ENCODE assay signal across 23 cellular contexts in genomic region chr5:29561564-29561963, GRCh38.
DNase-seq lines count a peak whose midpoint lies in the region; ATAC-seq, FAIRE-seq and TF ChIP-seq lines count a peak whose summit lies in the region.
"Had no signal": no experiment of that assay in that cellular context is flagged by ENCODE, and none has a peak within 500 bp of the region (broad histone marks: within the 10 kb centered on the region; RNA-seq: fewer than 3 reads in every experiment).

No MANE protein-coding gene starts in this region.

- FAIRE-seq in HepG2 (lab: Jason Lieb, UNC) (no peak), K562 (lab: Jason Lieb, UNC) (no peak)
- FAIRE-seq: A549, D721Med, G401.6, GM12891 had no signal

- H3K4me3 ChIP-seq in HepG2 (replicated peaks in 1 of 3; ENCODE audit: insufficient read depth in 1 of 3, low read depth in 2 of 3, low read length in 3 of 3) = no peak overlapping the region
- no peak overlapping the region for H3K4me3 ChIP-seq in right lobe of liver
- H3K4me3 ChIP-seq in K562 = no peak overlapping the region
- no peak overlapping the region for H3K4me3 ChIP-seq in neural progenitor cell
- H3K4me3 ChIP-seq: A549; BLaER1 treated with 17β-estradiol and CSF1 and Interleukin-3, amounts not matched to agents 10 nM and 100 nM had no signal

- H3K9me3 Mint-ChIP-seq in neural progenitor cell = no peaks in the 10 kb centered on the region
- H3K9me3 Mint-ChIP-seq: CD4-positive, alpha-beta T cell had no signal

- H2AFZ ChIP-seq in HepG2 (ENCODE audit: low read length) (no peak overlapping the region), K562 (ENCODE audit: low read depth, low read length) (no peak overlapping the region), neural progenitor cell (replicated peaks) (peak overlapping the region; percentile 40)

- ATAC-seq in HepG2 (no peak), right lobe of liver (no peak), K562 (no peak), GM19023 (IDR thresholded peaks at IDR 0.05; ENCODE audit: unreplicated experiment) (no peak)
- ATAC-seq: A549; CD8-positive, alpha-beta T cell had no signal

- TF ChIP-seq RAD21 in HepG2 (CRISPR knock-in tag; IDR thresholded peaks at IDR 0.05) (no peak), K562 (CRISPR knock-in tag; conservative IDR thresholded peaks at IDR 0.05 in 1 of 2, IDR thresholded peaks at IDR 0.05 in 1 of 2) (no peak)

- peaks cover 43% of the 10 kb centered on the region for H3K9me3 ChIP-seq in HepG2 (ENCODE audit: low read length)
- no peaks in the 10 kb centered on the region for H3K9me3 ChIP-seq in right lobe of liver
- no peaks in the 10 kb centered on the region for H3K9me3 ChIP-seq in K562 (replicated peaks; ENCODE audit: control insufficient read depth, insufficient read depth, low read depth, low read length)
- H3K9me3 ChIP-seq in neural progenitor cell (ENCODE audit: low read depth) = no peaks in the 10 kb centered on the region
- H3K9me3 ChIP-seq: BLaER1 treated with 17β-estradiol and CSF1 and Interleukin-3, amounts not matched to agents 10 nM and 100 nM; Caco-2 had no signal

- H3K9me1 ChIP-seq in K562 (ENCODE audit: control insufficient read depth, insufficient read depth, low read length) = no peaks in the 10 kb centered on the region

- H3K4me3 Mint-ChIP-seq in neural progenitor cell = no peak overlapping the region
- H3K4me3 Mint-ChIP-seq: B cell; CD4-positive, alpha-beta T cell; CD8-positive, alpha-beta T cell had no signal

- H3F3A ChIP-seq in neural progenitor cell (ENCODE audit: low read depth) = no peaks in the 10 kb centered on the region

- DNase-seq in NCI-H748 (lab: John Stamatoyannopoulos, UW; ENCODE audit: unreplicated experiment) (peak; percentile 71), NCI-H748 treated with DMSO at 0.1 percent for 48 hours (lab: John Stamatoyannopoulos, UW) (no peak), HepG2 (ENCODE audit: low spot score) (no peak), right lobe of liver (no peak), K562 (ENCODE audit: extremely low read depth in 1 of 4, low spot score in 3 of 4) (no peak), neural progenitor cell (ENCODE audit: low spot score) (no peak), NCI-H345 (lab: John Stamatoyannopoulos, UW) (no peak)
- DNase-seq: AML-193; Caco-2; Calu3; CD4-positive, alpha-beta T cell; CD8-positive, alpha-beta T cell; DMS79 treated with DMSO at 0.1 percent for 48 hours; GF-D8 had no signal

- no peaks in the 10 kb centered on the region for H3K4me1 Mint-ChIP-seq in neural progenitor cell
- H3K4me1 Mint-ChIP-seq: B cell had no signal

- CTCF ChIA-PET in HepG2 (lab: Yijun Ruan, JAX; ENCODE audit: low intra/inter-chr PET ratio, low total read pairs) (no interaction called here), K562 (lab: Yijun Ruan, JAX; ENCODE audit: low intra/inter-chr PET ratio) (no interaction called here)

- TF ChIP-seq CTCF in HepG2 (CRISPR knock-in tag; IDR thresholded peaks at IDR 0.05) (no peak), right lobe of liver (IDR thresholded peaks at IDR 0.05) (no peak), K562 (IDR thresholded peaks at IDR 0.05 in 2 of 3, conservative IDR thresholded peaks at IDR 0.05 in 1 of 3; ENCODE audit: insufficient read depth in 2 of 3, low read depth in 1 of 3, low read length in 3 of 3) (no peak), neural progenitor cell (IDR thresholded peaks at IDR 0.05) (no peak)

- H3K36me3 Mint-ChIP-seq in neural progenitor cell = no peaks in the 10 kb centered on the region
- H3K36me3 Mint-ChIP-seq: CD8-positive, alpha-beta T cell had no signal

- no peak overlapping the region for H3K27ac Mint-ChIP-seq in neural progenitor cell
- H3K27ac Mint-ChIP-seq: B cell; CD4-positive, alpha-beta T cell; CD8-positive, alpha-beta T cell had no signal

- no peaks in the 10 kb centered on the region for H3K27me3 Mint-ChIP-seq in neural progenitor cell (ENCODE audit: insufficient read depth, low read depth)
- H3K27me3 Mint-ChIP-seq: B cell; CD4-positive, alpha-beta T cell had no signal

- 0% methylated on average over 4 of the region's 4 CpGs for WGBS in HepG2 (ENCODE audit: low lambda C conversion rate)
- WGBS in right lobe of liver (ENCODE audit: insufficient coverage, low coverage, low lambda C conversion rate, missing lambda C conversion rate) = 48% methylated on average over 4 of the region's 4 CpGs
- 3% methylated on average over 4 of the region's 4 CpGs for WGBS in K562 (ENCODE audit: insufficient coverage, low coverage, missing lambda C conversion rate)

- no TSS peak for BruUV-seq in HepG2 (replicated peaks; lab: Mats Ljungman, UMichigan)
- BruUV-seq in K562 (replicated peaks; lab: Mats Ljungman, UMichigan) = no TSS peak

- no peak overlapping the region for H3K27ac ChIP-seq in HepG2 (ENCODE audit: extremely low read length, insufficient read depth, low read length)
- H3K27ac ChIP-seq in right lobe of liver = no peak overlapping the region
- H3K27ac ChIP-seq in K562 (ENCODE audit: extremely low read depth, low read depth, low read length) = no peak overlapping the region
- H3K27ac ChIP-seq in neural progenitor cell = no peak overlapping the region
- H3K27ac ChIP-seq: 22Rv1; A549; BLaER1 treated with 17β-estradiol and CSF1 and Interleukin-3, amounts not matched to agents 10 nM and 100 nM; C4-2B had no signal

- H3K4me2 ChIP-seq in HepG2 (ENCODE audit: low read depth, low read length) (no peak overlapping the region), K562 (ENCODE audit: insufficient read depth, low read length) (no peak overlapping the region), neural progenitor cell (no peak overlapping the region)
- H3K4me2 ChIP-seq: A549; BLaER1 treated with 17β-estradiol and CSF1 and Interleukin-3, amounts not matched to agents 10 nM and 100 nM had no signal

- TF ChIP-seq POLR2A in HepG2 (IDR thresholded peaks at IDR 0.05; ENCODE audit: insufficient read depth in 1 of 2, low read depth in 2 of 2, low read length in 2 of 2) (no peak), right lobe of liver (IDR thresholded peaks at IDR 0.05) (no peak), K562 (conservative IDR thresholded peaks at IDR 0.05) (no peak)

- POLR2A ChIA-PET in HepG2 (lab: Yijun Ruan, JAX) (no interaction called here), K562 (lab: Yijun Ruan, JAX) (interaction anchor here (0.6 to 0.7 kb wide), 2 partner anchors 1252 to 1706 kb away, joined by 3 to 4 read pairs; no protein-coding TSS in a partner anchor)

- H3K79me2 ChIP-seq in HepG2 (ENCODE audit: insufficient read depth, low read length) (no peaks in the 10 kb centered on the region), K562 (ENCODE audit: control insufficient read depth, insufficient read depth, low read length) (no peaks in the 10 kb centered on the region), neural progenitor cell (ENCODE audit: low read depth) (no peaks in the 10 kb centered on the region)

- H3K36me3 ChIP-seq in HepG2 (replicated peaks in 1 of 2; ENCODE audit: control insufficient read depth in 1 of 2, insufficient read depth in 2 of 2, low read length in 2 of 2) (no peaks in the 10 kb centered on the region), right lobe of liver (no peaks in the 10 kb centered on the region), K562 (ENCODE audit: control insufficient read depth, insufficient read depth, low read length) (no peaks in the 10 kb centered on the region), neural progenitor cell (no peaks in the 10 kb centered on the region)
- H3K36me3 ChIP-seq: BLaER1 treated with 17β-estradiol and CSF1 and Interleukin-3, amounts not matched to agents 10 nM and 100 nM had no signal

- H3K4me1 ChIP-seq in HepG2 (ENCODE audit: insufficient read depth, low read length) (no peaks in the 10 kb centered on the region), right lobe of liver (no peaks in the 10 kb centered on the region), K562 (replicated peaks in 1 of 2; ENCODE audit: control insufficient read depth in 2 of 2, insufficient read depth in 2 of 2, low read length in 2 of 2) (no peaks in the 10 kb centered on the region), neural progenitor cell (no peaks in the 10 kb centered on the region)
- H3K4me1 ChIP-seq: A549; BLaER1 treated with 17β-estradiol and CSF1 and Interleukin-3, amounts not matched to agents 10 nM and 100 nM; Caco-2 had no signal

- TF ChIP-seq EP300 in HepG2 (IDR thresholded peaks at IDR 0.05; ENCODE audit: low read depth in 2 of 2, low read length in 2 of 2) (no peak), HepG2 (CRISPR knock-in tag; IDR thresholded peaks at IDR 0.05; ENCODE audit: borderline replicate concordance) (no peak), K562 (IDR thresholded peaks at IDR 0.05; ENCODE audit: low read length) (no peak)

- no peak overlapping the region for H3K9ac ChIP-seq in HepG2 (ENCODE audit: insufficient read depth, low read depth, low read length)
- H3K9ac ChIP-seq in K562 (ENCODE audit: insufficient read depth in 1 of 2, low read depth in 2 of 2, low read length in 2 of 2) = no peak overlapping the region
- no peak overlapping the region for H3K9ac ChIP-seq in neural progenitor cell
- H3K9ac ChIP-seq: BLaER1 treated with 17β-estradiol and CSF1 and Interleukin-3, amounts not matched to agents 10 nM and 100 nM had no signal

- H3K27me3 ChIP-seq in HepG2 (ENCODE audit: control insufficient read depth in 1 of 2, insufficient read depth in 2 of 2, low read length in 2 of 2) (no peaks in the 10 kb centered on the region), right lobe of liver (no peaks in the 10 kb centered on the region), K562 (ENCODE audit: control insufficient read depth in 2 of 2, insufficient read depth in 2 of 2, low read length in 2 of 2) (no peaks in the 10 kb centered on the region), neural progenitor cell (no peaks in the 10 kb centered on the region)
- H3K27me3 ChIP-seq: BLaER1 treated with 17β-estradiol and CSF1 and Interleukin-3, amounts not matched to agents 10 nM and 100 nM had no signal

- in situ Hi-C loops in HepG2 (cut with HindIII; ENCODE audit: extremely low pct_ligation_motif_present, low pct_unique_long_range_greater_than_20kb) (no loop called here), K562 (cut with MboI) (no loop called here)

- no peaks in the 10 kb centered on the region for H4K20me1 ChIP-seq in HepG2 (ENCODE audit: insufficient read depth, low read length)
- no peaks in the 10 kb centered on the region for H4K20me1 ChIP-seq in K562 (replicated peaks; ENCODE audit: control insufficient read depth, insufficient read depth, low read length)
- H4K20me1 ChIP-seq in neural progenitor cell (ENCODE audit: low read depth) = no peaks in the 10 kb centered on the region
- H4K20me1 ChIP-seq: BLaER1 treated with 17β-estradiol and CSF1 and Interleukin-3, amounts not matched to agents 10 nM and 100 nM had no signal

- intact Hi-C loops in HepG2 (cut with micrococcal nuclease; ENCODE audit: unreplicated experiment) = no loop called here
- intact Hi-C loops in right lobe of liver (cut with DNase I) = no loop called here
- intact Hi-C loops in K562 (cut with micrococcal nuclease) = no loop called here

TF ChIP-seq in HepG2, 621 proteins besides CTCF, POLR2A, EP300 and RAD21 (continues in another document):
- TF ChIP-seq ZBTB8A (CRISPR knock-in tag; IDR thresholded peaks at IDR 0.05; ENCODE audit: borderline replicate concordance, low read depth) (no peak), NR3C1 (CRISPR knock-in tag; IDR thresholded peaks at IDR 0.05) (no peak)
